Comparison of ENCODE assay signal across 1 cellular context in genomic region chr3:30078736-30079135, GRCh38.
TF ChIP-seq lines count a peak whose summit lies in the region.

No MANE protein-coding gene starts in this region.

TF ChIP-seq in SK-N-SH, 30 proteins besides CTCF, POLR2A, EP300 and RAD21 (continued from another document):
- TF ChIP-seq ZBTB33 (IDR thresholded peaks at IDR 0.05; ENCODE audit: borderline replicate concordance, low read depth) (no peak), RFX5 (IDR thresholded peaks at IDR 0.05; ENCODE audit: low read length) (no peak), CHD2 (IDR thresholded peaks at IDR 0.05; ENCODE audit: low read length, partially characterized antibody) (no peak), RCOR1 (IDR thresholded peaks at IDR 0.05; ENCODE audit: low read length) (no peak), RXRA (IDR thresholded peaks at IDR 0.05; ENCODE audit: borderline replicate concordance, low read depth) (no peak), PBX3 (IDR thresholded peaks at IDR 0.05) (peak; percentile 90), TEAD4 (IDR thresholded peaks at IDR 0.05; ENCODE audit: borderline replicate concordance, insufficient read depth) (0 out of 2 replicates have a peak, but pooled peaks have one; percentile 34), FOXM1 (IDR thresholded peaks at IDR 0.05; ENCODE audit: low read depth) (no peak)
